ENCODE assay signal across 24 cellular contexts in genomic region chr9:36876056-36876455, GRCh38.
DNase-seq lines count a peak whose midpoint lies in the region; ATAC-seq and TF ChIP-seq lines count a peak whose summit lies in the region.
"Had no signal": no experiment of that assay in that cellular context is flagged by ENCODE, and none has a peak within 500 bp of the region (broad histone marks: within the 10 kb centered on the region; RNA-seq: fewer than 3 reads in every experiment).

No MANE protein-coding gene starts in this region.

- peak in 2 of 3 donors; percentile 10 to 35 for DNase-seq in Peyer's patch
- DNase-seq in posterior vena cava (ENCODE audit: low spot score): peak; percentile 55
- DNase-seq in aorta: peak; percentile 8 to 34
- DNase-seq in COR-L47 (lab: John Stamatoyannopoulos, UW): no peak
- DNase-seq: AML-193; CD8-positive, alpha-beta memory T cell; DMS153; H9; Kasumi-1; NCI-H1105 treated with DMSO at 0.1 percent for 48 hours; NCI-H146; NCI-H1930; NCI-H446 treated with DMSO at 0.1 percent for 48 hours; NCI-H526; OCI-M1; SK-N-SH; SW 1271 had no signal

- no peak for ATAC-seq in aorta (ENCODE audit: low FRiP score)
- no peak for ATAC-seq in GM21367 (IDR thresholded peaks at IDR 0.05; ENCODE audit: unreplicated experiment)
- no peak for ATAC-seq in GM21390 (IDR thresholded peaks at IDR 0.05; ENCODE audit: unreplicated experiment)
- ATAC-seq: A549, GM23338, HepG2, K562 had no signal

- peaks cover 94% of the 10 kb centered on the region for H3K36me3 ChIP-seq in DOHH2 (ENCODE audit: control insufficient read depth, low read length)
- no peaks in the 10 kb centered on the region for H3K36me3 ChIP-seq in Peyer's patch
- H3K36me3 ChIP-seq in aorta (ENCODE audit: control insufficient read depth in 1 of 2, insufficient read depth in 2 of 2, low read length in 1 of 2): no peaks in the 10 kb centered on the region

- no peaks in the 10 kb centered on the region for H3F3A ChIP-seq in DOHH2 (ENCODE audit: control insufficient read depth, insufficient read depth)

- H3K4me3 ChIP-seq in DOHH2 (ENCODE audit: low read length) (no peak overlapping the region), Peyer's patch (no peak overlapping the region), aorta (ENCODE audit: low read length in 2 of 2) (no peak overlapping the region)
- H3K4me3 ChIP-seq: A549, GM23338, K562 had no signal

- intact Hi-C loops in posterior vena cava (cut with DNase I) (loop anchor here in 1 of 2 donors (5.0 kb wide), 1 partner anchor 1156 kb away; no protein-coding TSS in a partner anchor), aorta (cut with DNase I) (no loop called here)

- H3K27me3 ChIP-seq in DOHH2 (ENCODE audit: control insufficient read depth, low read length) (no peaks in the 10 kb centered on the region), Peyer's patch (no peaks in the 10 kb centered on the region), aorta (ENCODE audit: control insufficient read depth in 1 of 2, insufficient read depth in 2 of 2, low read length in 1 of 2) (no peaks in the 10 kb centered on the region)

- H3K27ac ChIP-seq in DOHH2 (ENCODE audit: low read depth, low read length) (peak overlapping the region; percentile 23; the same call in 1 of the 2 replicates), Peyer's patch (no peak overlapping the region), aorta (ENCODE audit: low read depth in 1 of 2, low read length in 2 of 2) (no peak overlapping the region)
- H3K27ac ChIP-seq: A549 had no signal

- H3K4me2 ChIP-seq in DOHH2 (ENCODE audit: low read length): no peak overlapping the region
- H3K4me2 ChIP-seq: A549, GM23338, SK-N-SH had no signal

- TF ChIP-seq CTCF in DOHH2 (IDR thresholded peaks at IDR 0.05; ENCODE audit: low read depth, low read length, poor library complexity, severe bottlenecking) (no peak), Peyer's patch (IDR thresholded peaks at IDR 0.05) (no peak)

- H3K4me1 ChIP-seq in DOHH2 (ENCODE audit: control insufficient read depth, low read length) (peaks cover 44% of the 10 kb centered on the region), Peyer's patch (peaks cover 0 to 4% (median 0%) of the 10 kb centered on the region in 4 donors), aorta (ENCODE audit: control insufficient read depth in 1 of 2, insufficient read depth in 2 of 2, low read length in 2 of 2) (no peaks in the 10 kb centered on the region)
- H3K4me1 ChIP-seq: A549 had no signal

- H3K9me2 ChIP-seq in DOHH2 (replicated peaks; ENCODE audit: control insufficient read depth, low read length): no peaks in the 10 kb centered on the region
- H3K9me2 ChIP-seq: SK-N-SH had no signal

- H3K79me2 ChIP-seq in DOHH2 (ENCODE audit: control insufficient read depth, low read length): peaks cover 63% of the 10 kb centered on the region

- no peak for TF ChIP-seq POLR2A in Peyer's patch (IDR thresholded peaks at IDR 0.05)

- WGBS in aorta, 2 donors: 79 to 83% methylated on average over 4 of the region's 4 CpGs

- H3K9me3 ChIP-seq in DOHH2 (ENCODE audit: control insufficient read depth, insufficient read depth, low read length): no peaks in the 10 kb centered on the region
- no peaks in the 10 kb centered on the region for H3K9me3 ChIP-seq in Peyer's patch
- no peaks in the 10 kb centered on the region for H3K9me3 ChIP-seq in aorta (ENCODE audit: control insufficient read depth, low read length)
- H3K9me3 ChIP-seq: A549, SK-N-SH had no signal

- peaks cover 11% of the 10 kb centered on the region; the same call in 1 of the 2 replicates for H4K20me1 ChIP-seq in DOHH2 (ENCODE audit: control insufficient read depth, insufficient read depth, low read depth, low read length)
